ENCODE assay signal across 13 cellular contexts in the genomic region with DNA sequence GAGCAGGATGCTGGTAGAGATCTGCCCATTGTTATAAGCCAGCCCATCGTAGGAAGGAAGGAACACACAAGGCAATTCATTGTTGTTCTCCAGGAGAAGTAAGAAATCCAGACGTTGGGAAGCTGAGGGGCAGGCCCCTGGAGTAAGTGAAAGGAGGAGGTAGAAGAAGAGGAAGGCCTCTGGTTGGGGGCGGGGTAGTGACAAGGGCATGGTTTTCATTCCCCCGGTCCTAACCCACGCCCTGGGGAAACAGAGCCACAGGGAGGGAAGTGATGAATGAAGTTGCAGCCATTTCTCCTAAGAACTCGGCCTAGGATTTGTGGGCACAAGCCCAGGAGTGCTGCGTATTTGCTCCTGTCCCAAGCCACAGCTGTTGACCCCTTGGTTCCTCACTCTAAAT. TPM values are rescaled to one million over a fixed set of nuclear protein-coding genes. Genes with fewer than 3 reads are reported as not detected.
A peak's percentile ranks its signal among the peaks of the same experiment; 100 is the strongest.
DNase-seq lines count a peak whose midpoint lies in the region; ATAC-seq and TF ChIP-seq lines count a peak whose summit lies in the region.
"Had no signal": no experiment of that assay in that cellular context is flagged by ENCODE, and none has a peak within 500 bp of the region (broad histone marks: within the 10 kb centered on the region; RNA-seq: fewer than 3 reads in every experiment).

No MANE protein-coding gene starts in this region.

- ATAC-seq in heart left ventricle (no peak), left cardiac atrium (no peak), naive B cell (ENCODE audit: low read depth in 2 of 2) (no peak), upper lobe of left lung (ENCODE audit: low FRiP score in 2 of 2) (no peak), HG03521 (IDR thresholded peaks at IDR 0.05; ENCODE audit: unreplicated experiment) (no peak)
- no peak for ATAC-seq in activated naive CD8-positive, alpha-beta T cell treated with anti-CD3 and anti-CD28 coated beads, Interleukin-2, amount 10 ng/mL, durations not matched to agents 7 days and 5 days (ENCODE audit: low read depth)
- ATAC-seq: right lobe of liver had no signal

- peak overlapping the region; percentile 30 for H3K4me3 Mint-ChIP-seq in activated naive CD8-positive, alpha-beta T cell treated with anti-CD3 and anti-CD28 coated beads, Interleukin-2, amount 10 ng/mL, durations not matched to agents 7 days and 5 days
- peak overlapping the region in 2 of 8 donors; percentile 31 to 68 for H3K4me3 Mint-ChIP-seq in naive B cell
- H3K4me3 Mint-ChIP-seq: endodermal cell had no signal

- no peak for DNase-seq in heart left ventricle
- no peak for DNase-seq in left cardiac atrium
- no peak for DNase-seq in activated naive CD8-positive, alpha-beta T cell treated with anti-CD3 and anti-CD28 coated beads, Interleukin-2, amount 10 ng/mL, durations not matched to agents 7 days and 5 days
- DNase-seq in naive B cell = no peak
- DNase-seq in upper lobe of left lung = no peak
- no peak for DNase-seq in T-helper 2 cell
- DNase-seq in cortex of kidney (lab: John Stamatoyannopoulos, UW) = no peak
- DNase-seq: activated gamma-delta T cell treated with Interleukin-2 at 50 U/mL for 16 hours; endodermal cell; HCEC 1CT; right lobe of liver; stimulated activated CD4-positive, alpha-beta T cell treated with anti-CD3 and anti-CD28 coated beads, Interleukin-4, amount 100 ng/mL, for 4 hours had no signal

- H3K27me3 Mint-ChIP-seq in activated naive CD8-positive, alpha-beta T cell treated with anti-CD3 and anti-CD28 coated beads, Interleukin-2, amount 10 ng/mL, durations not matched to agents 7 days and 5 days = no peaks in the 10 kb centered on the region
- no peaks in the 10 kb centered on the region for H3K27me3 Mint-ChIP-seq in naive B cell

- TF ChIP-seq POLR2A in heart left ventricle (IDR thresholded peaks at IDR 0.05) = no peak
- no peak for TF ChIP-seq POLR2A in upper lobe of left lung (IDR thresholded peaks at IDR 0.05)

- peaks cover 55% of the 10 kb centered on the region for H3K4me1 Mint-ChIP-seq in activated naive CD8-positive, alpha-beta T cell treated with anti-CD3 and anti-CD28 coated beads, Interleukin-2, amount 10 ng/mL, durations not matched to agents 7 days and 5 days
- peaks cover 61 to 82% (median 77%) of the 10 kb centered on the region in 3 donors for H3K4me1 Mint-ChIP-seq in naive B cell

- no peak for TF ChIP-seq EP300 in upper lobe of left lung (IDR thresholded peaks at IDR 0.05)

- H3K36me3 ChIP-seq in heart left ventricle = peaks cover 0 to 24% (median 0%) of the 10 kb centered on the region in 9 donors
- no peaks in the 10 kb centered on the region for H3K36me3 ChIP-seq in upper lobe of left lung
- H3K36me3 ChIP-seq: right lobe of liver had no signal

- H3K4me3 ChIP-seq in heart left ventricle (no peak overlapping the region), upper lobe of left lung (no peak overlapping the region)
- H3K4me3 ChIP-seq: right lobe of liver had no signal

- TF ChIP-seq CTCF in heart left ventricle (IDR thresholded peaks at IDR 0.05) (no peak), upper lobe of left lung (IDR thresholded peaks at IDR 0.05) (no peak)

- WGBS in heart left ventricle, 4 donors = 39 to 46% (median 41%) methylated on average over 6 to 7 of the region's 7 CpGs
- 53 to 66% methylated on average over 7 of the region's 7 CpGs for WGBS in upper lobe of left lung, 2 donors

- peaks cover 43% of the 10 kb centered on the region for H3K36me3 Mint-ChIP-seq in activated naive CD8-positive, alpha-beta T cell treated with anti-CD3 and anti-CD28 coated beads, Interleukin-2, amount 10 ng/mL, durations not matched to agents 7 days and 5 days
- H3K36me3 Mint-ChIP-seq in naive B cell = peaks cover 20 to 26% of the 10 kb centered on the region in 2 donors

- peaks cover 2% of the 10 kb centered on the region for H3K9me3 Mint-ChIP-seq in activated naive CD8-positive, alpha-beta T cell treated with anti-CD3 and anti-CD28 coated beads, Interleukin-2, amount 10 ng/mL, durations not matched to agents 7 days and 5 days
- H3K9me3 Mint-ChIP-seq in naive B cell = no peaks in the 10 kb centered on the region
- H3K9me3 Mint-ChIP-seq: endodermal cell had no signal

- POLR2A ChIA-PET in activated naive CD8-positive, alpha-beta T cell treated with anti-CD3 and anti-CD28 coated beads, Interleukin-2, amount 10 ng/mL, durations not matched to agents 7 days and 5 days (lab: Charles Lee) = interaction anchor here (1.5 kb wide), 1 partner anchor 12 kb away, joined by 4 read pairs; no protein-coding TSS in a partner anchor

- H3K27me3 ChIP-seq in heart left ventricle (no peaks in the 10 kb centered on the region), upper lobe of left lung (no peaks in the 10 kb centered on the region)
- H3K27me3 ChIP-seq: right lobe of liver had no signal

- peak overlapping the region; percentile 61 for H3K27ac Mint-ChIP-seq in activated naive CD8-positive, alpha-beta T cell treated with anti-CD3 and anti-CD28 coated beads, Interleukin-2, amount 10 ng/mL, durations not matched to agents 7 days and 5 days
- peak overlapping the region in 5 of 6 donors; percentile 66 to 93 (median 83) for H3K27ac Mint-ChIP-seq in naive B cell
- H3K27ac Mint-ChIP-seq: endodermal cell had no signal

- intact Hi-C loops in heart left ventricle (cut with DNase I) = no loop called here
- intact Hi-C loops in left cardiac atrium (cut with DNase I) = no loop called here

- H3K4me1 ChIP-seq in heart left ventricle (peaks cover 17 to 99% (median 71%) of the 10 kb centered on the region in 12 donors), upper lobe of left lung (peaks cover 31 to 56% (median 51%) of the 10 kb centered on the region in 4 donors)

- H3K9me3 ChIP-seq in heart left ventricle = no peaks in the 10 kb centered on the region
- H3K9me3 ChIP-seq in upper lobe of left lung = no peaks in the 10 kb centered on the region
- H3K9me3 ChIP-seq: right lobe of liver had no signal

- H3K27ac ChIP-seq in heart left ventricle (peak overlapping the region in 8 of 12 donors; percentile 2 to 78 (median 31)), upper lobe of left lung (peak overlapping the region; percentile 16 to 76 (median 66))
- H3K27ac ChIP-seq: right lobe of liver had no signal

RNA-seq across cellular contexts. Expression of a gene that starts 18.0 kb away (rescaled TPM):
- 100 to 1,000 TPM; 125 to 226 (median 169) TPM for total RNA-seq in heart left ventricle
- polyA plus RNA-seq in heart left ventricle = 100 to 1,000 TPM in 1 of 2 donors, 10 to 100 TPM in 1; 54.2 to 166 TPM
- 10 to 100 TPM; 14.6 to 19.1 TPM for total RNA-seq in left cardiac atrium
- 100 to 1,000 TPM; 169 to 186 TPM for total RNA-seq in activated naive CD8-positive, alpha-beta T cell treated with anti-CD3 and anti-CD28 coated beads, Interleukin-2, amount 10 ng/mL, durations not matched to agents 7 days and 5 days
- 100 to 1,000 TPM; 191 to 297 (median 221) TPM for polyA plus RNA-seq in naive B cell (ENCODE audit: low read depth in 6 of 6)
- 100 to 1,000 TPM in 4 of 6 donors, 10 to 100 TPM in 2; 45.6 to 270 (median 154) TPM for total RNA-seq in upper lobe of left lung
